Comparison of ENCODE assay signal across 19 cellular contexts in genomic region chr4:40521957-40522356, GRCh38.
DNase-seq lines count a peak whose midpoint lies in the region; ATAC-seq and FAIRE-seq lines count a peak whose summit lies in the region.
"Had no signal": no experiment of that assay in that cellular context is flagged by ENCODE, and none has a peak within 500 bp of the region (broad histone marks: within the 10 kb centered on the region; RNA-seq: fewer than 3 reads in every experiment).

No MANE protein-coding gene starts in this region.

- H3K4me1 ChIP-seq in Karpas-422 (ENCODE audit: low read length), result 0 out of 2 replicates have a peak, but pooled peaks cover 4% of the 10 kb centered on the region

- no peak overlapping the region for H3K9ac ChIP-seq in Karpas-422 (ENCODE audit: low read length)
- H3K9ac ChIP-seq: GM23248 had no signal

- peak; percentile 64 for ATAC-seq in stimulated activated memory B cell treated with anti-CD40 and anti-IgM and Interleukin-4, amounts not matched to agents 10 μg/mL and 1 μg/mL and 100 μg/mL, for 72 hours
- ATAC-seq: CD8-positive, alpha-beta T cell had no signal

- H3K4me2 ChIP-seq in Karpas-422 (ENCODE audit: low read depth, low read length, poor library complexity, severe bottlenecking), result no peak overlapping the region

- no peaks in the 10 kb centered on the region for H3K9me3 ChIP-seq in Karpas-422 (ENCODE audit: low read length)
- H3K9me3 ChIP-seq: Caco-2 had no signal

- no peak overlapping the region for H3K4me3 Mint-ChIP-seq in stimulated activated memory B cell treated with anti-CD40 and anti-IgM and Interleukin-4, amounts not matched to agents 10 μg/mL and 1 μg/mL and 100 μg/mL, for 72 hours
- H3K4me3 Mint-ChIP-seq: CD4-positive, CD25-positive, alpha-beta regulatory T cell; CD8-positive, alpha-beta T cell had no signal

- H3K27me3 ChIP-seq in Karpas-422 (ENCODE audit: low read length), result no peaks in the 10 kb centered on the region

- H3K27ac Mint-ChIP-seq in stimulated activated memory B cell treated with anti-CD40 and anti-IgM and Interleukin-4, amounts not matched to agents 10 μg/mL and 1 μg/mL and 100 μg/mL, for 72 hours, result peak overlapping the region; percentile 77
- H3K27ac Mint-ChIP-seq: CD4-positive, CD25-positive, alpha-beta regulatory T cell; CD8-positive, alpha-beta T cell had no signal

- H3K9me2 ChIP-seq in Karpas-422 (replicated peaks; ENCODE audit: insufficient read depth, low read length), result no peaks in the 10 kb centered on the region

- no peaks in the 10 kb centered on the region for H4K20me1 ChIP-seq in Karpas-422 (ENCODE audit: insufficient read depth, low read depth, low read length)

- no peaks in the 10 kb centered on the region for H3K36me3 ChIP-seq in Karpas-422 (ENCODE audit: insufficient read depth, low read length)

- no peaks in the 10 kb centered on the region for H3K9me3 Mint-ChIP-seq in stimulated activated memory B cell treated with anti-CD40 and anti-IgM and Interleukin-4, amounts not matched to agents 10 μg/mL and 1 μg/mL and 100 μg/mL, for 72 hours
- H3K9me3 Mint-ChIP-seq: CD8-positive, alpha-beta T cell had no signal

- H3K27me3 Mint-ChIP-seq in stimulated activated memory B cell treated with anti-CD40 and anti-IgM and Interleukin-4, amounts not matched to agents 10 μg/mL and 1 μg/mL and 100 μg/mL, for 72 hours, result no peaks in the 10 kb centered on the region

- no peak overlapping the region for H2AFZ ChIP-seq in Karpas-422 (ENCODE audit: low read length)
- H2AFZ ChIP-seq: GM23248 had no signal

- peak; percentile 52 for FAIRE-seq in GM18507 (lab: Jason Lieb, UNC)
- FAIRE-seq: GM12892, H1 had no signal

- no peaks in the 10 kb centered on the region for H3K79me2 ChIP-seq in Karpas-422 (ENCODE audit: low read length)

- no peak overlapping the region for H3K4me3 ChIP-seq in Karpas-422 (ENCODE audit: low read length)
- H3K4me3 ChIP-seq: GM23248 had no signal

- H3K27ac ChIP-seq in Karpas-422 (ENCODE audit: low read length), result no peak overlapping the region
- H3K27ac ChIP-seq: GM23248 had no signal

- H3K4me1 Mint-ChIP-seq in stimulated activated memory B cell treated with anti-CD40 and anti-IgM and Interleukin-4, amounts not matched to agents 10 μg/mL and 1 μg/mL and 100 μg/mL, for 72 hours, result peaks cover 57% of the 10 kb centered on the region
- H3K4me1 Mint-ChIP-seq: CD4-positive, CD25-positive, alpha-beta regulatory T cell had no signal

- no peak for DNase-seq in GM18507 (ENCODE audit: extremely low spot score, insufficient read length, low read depth)
- peak; percentile 72 for DNase-seq in Karpas-422
- DNase-seq in HT-29 (ENCODE audit: low spot score), result no peak
- no peak for DNase-seq in NK-92 (lab: John Stamatoyannopoulos, UW; ENCODE audit: unreplicated experiment)
- no peak for DNase-seq in DMS79 treated with DMSO at 0.1 percent for 48 hours (lab: John Stamatoyannopoulos, UW)
- no peak for DNase-seq in activated CD4-positive, alpha-beta T cell treated with anti-CD3 and anti-CD28 coated beads for 1 hour
- DNase-seq: C1 segment of cervical spinal cord; Caco-2; CD4-positive, CD25-positive, alpha-beta regulatory T cell; CD8-positive, alpha-beta T cell; DMS153; EL; GDM1; GM23248; H7; HCEC 1CT had no signal

- H3K36me3 Mint-ChIP-seq in stimulated activated memory B cell treated with anti-CD40 and anti-IgM and Interleukin-4, amounts not matched to agents 10 μg/mL and 1 μg/mL and 100 μg/mL, for 72 hours, result no peaks in the 10 kb centered on the region
- H3K36me3 Mint-ChIP-seq: CD4-positive, CD25-positive, alpha-beta regulatory T cell; CD8-positive, alpha-beta T cell had no signal
